In the genomic region with DNA sequence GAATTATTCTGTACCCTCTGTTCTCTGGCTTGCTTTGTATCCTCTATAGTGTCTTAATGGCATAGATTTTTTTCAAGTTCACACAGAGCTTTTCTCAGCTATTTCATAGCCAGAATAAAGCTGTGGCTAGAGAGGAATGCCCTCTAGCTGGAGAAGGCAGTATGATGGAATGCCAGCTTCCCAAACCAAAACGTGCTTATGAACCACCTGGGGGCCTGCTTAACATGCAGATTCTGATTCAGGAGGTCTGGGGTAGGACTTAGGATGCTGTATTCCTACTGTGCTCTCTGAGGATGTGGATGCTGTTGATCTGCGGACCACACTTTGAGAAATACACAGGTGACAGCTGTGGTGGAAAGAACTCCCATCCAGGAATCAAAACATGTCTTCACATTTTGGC, we compare ENCODE assay signal across 16 cellular contexts. TPM values are rescaled to one million over a fixed set of nuclear protein-coding genes. Genes with fewer than 3 reads are reported as not detected.
A peak's percentile ranks its signal among the peaks of the same experiment; 100 is the strongest.
DNase-seq lines count a peak whose midpoint lies in the region; ATAC-seq, FAIRE-seq and TF ChIP-seq lines count a peak whose summit lies in the region.
"Had no signal": no experiment of that assay in that cellular context is flagged by ENCODE, and none has a peak within 500 bp of the region (broad histone marks: within the 10 kb centered on the region; RNA-seq: fewer than 3 reads in every experiment).

No MANE protein-coding gene starts in this region.

- peak overlapping the region; percentile 74 for H3K9ac ChIP-seq in HUES6 (ENCODE audit: low read length)

- no peak overlapping the region for H3K4me3 Mint-ChIP-seq in activated naive CD8-positive, alpha-beta T cell treated with anti-CD3 and anti-CD28 coated beads for 36 hours
- H3K4me3 Mint-ChIP-seq: activated T-helper 1 cell treated with anti-CD3 and anti-CD28 coated beads, Interleukin-12 subunit alpha, Interleukin-12 subunit beta, Interleukin-2, Interleukin-4 antibody, amounts not matched to agents 30 ng/mL and 10 ng/mL and 1 ng/mL, durations not matched to agents 14 hours and 24 hours and 36 hours had no signal

- peak; percentile 38 for DNase-seq in Daoy (ENCODE audit: low read depth)
- peak; percentile 5 for DNase-seq in bronchial epithelial cell (ENCODE audit: low read depth)
- DNase-seq in kidney epithelial cell (ENCODE audit: low read depth) = no peak
- DNase-seq in mucosa of descending colon = no peak
- DNase-seq in activated naive CD8-positive, alpha-beta T cell treated with anti-CD3 and anti-CD28 coated beads for 36 hours = no peak
- DNase-seq in NCI-H1048 (lab: John Stamatoyannopoulos, UW) = no peak
- DNase-seq: activated CD4-positive, alpha-beta T cell treated with anti-CD3 and anti-CD28 coated beads, Interleukin-2, amount 50 U/mL, for 1 hour; NCI-H524 treated with DMSO at 0.1 percent for 48 hours; RPMI8226; T-helper 2 cell had no signal

- H3K36me3 ChIP-seq in HUES6 (ENCODE audit: control insufficient read depth, insufficient read depth, low read length) (peaks cover 17% of the 10 kb centered on the region), bronchial epithelial cell (ENCODE audit: control insufficient read depth, insufficient read depth, low read length) (no peaks in the 10 kb centered on the region), kidney epithelial cell (ENCODE audit: control insufficient read depth, insufficient read depth, low read length) (no peaks in the 10 kb centered on the region), mucosa of descending colon (ENCODE audit: low read depth) (no peaks in the 10 kb centered on the region)
- H3K36me3 ChIP-seq: neutrophil had no signal

- H3K27ac ChIP-seq in HUES6 (ENCODE audit: low read depth, low read length) = no peak overlapping the region
- H3K27ac ChIP-seq: neutrophil had no signal

- ATAC-seq in mucosa of descending colon (no peak), GM19455 (IDR thresholded peaks at IDR 0.05; ENCODE audit: unreplicated experiment) (no peak)
- ATAC-seq: HepG2 had no signal

- H3K4me3 ChIP-seq in HUES6 (ENCODE audit: low read depth, low read length) = peak overlapping the region; percentile 53
- no peak overlapping the region for H3K4me3 ChIP-seq in bronchial epithelial cell (ENCODE audit: low read depth, low read length)
- no peak overlapping the region for H3K4me3 ChIP-seq in kidney epithelial cell (ENCODE audit: low read depth, low read length)
- H3K4me3 ChIP-seq in mucosa of descending colon = no peak overlapping the region

- H3K36me3 Mint-ChIP-seq in activated naive CD8-positive, alpha-beta T cell treated with anti-CD3 and anti-CD28 coated beads for 36 hours = no peaks in the 10 kb centered on the region
- H3K36me3 Mint-ChIP-seq: brain had no signal

- H3K27me3 Mint-ChIP-seq in activated naive CD8-positive, alpha-beta T cell treated with anti-CD3 and anti-CD28 coated beads for 36 hours = no peaks in the 10 kb centered on the region
- H3K27me3 Mint-ChIP-seq: brain had no signal

- TF ChIP-seq CTCF in bronchial epithelial cell (IDR thresholded peaks at IDR 0.05; ENCODE audit: insufficient read depth, low read length, severe bottlenecking) (peak; percentile 9), kidney epithelial cell (IDR thresholded peaks at IDR 0.05; ENCODE audit: insufficient read depth, low read length, poor library complexity, severe bottlenecking) (peak; percentile 35), mucosa of descending colon (IDR thresholded peaks at IDR 0.05) (no peak)

- H3K4me1 Mint-ChIP-seq in activated naive CD8-positive, alpha-beta T cell treated with anti-CD3 and anti-CD28 coated beads for 36 hours = no peaks in the 10 kb centered on the region

- H3K4me1 ChIP-seq in HUES6 (ENCODE audit: control insufficient read depth, insufficient read depth, low read length) = peaks cover 26% of the 10 kb centered on the region
- no peaks in the 10 kb centered on the region for H3K4me1 ChIP-seq in mucosa of descending colon (ENCODE audit: low read depth)

- intact Hi-C loops in mucosa of descending colon (cut with DNase I, micrococcal nuclease) = loop anchor here (10.0 kb wide), 2 partner anchors 55 to 105 kb away; no protein-coding TSS in a partner anchor

- H3K27ac Mint-ChIP-seq in activated naive CD8-positive, alpha-beta T cell treated with anti-CD3 and anti-CD28 coated beads for 36 hours = no peak overlapping the region
- H3K27ac Mint-ChIP-seq: activated T-helper 1 cell treated with anti-CD3 and anti-CD28 coated beads, Interleukin-12 subunit alpha, Interleukin-12 subunit beta, Interleukin-2, Interleukin-4 antibody, amounts not matched to agents 30 ng/mL and 10 ng/mL and 1 ng/mL, durations not matched to agents 14 hours and 24 hours and 36 hours had no signal

- H3K9me3 ChIP-seq in HUES6 (ENCODE audit: control insufficient read depth, insufficient read depth, low read depth, low read length) = no peaks in the 10 kb centered on the region
- H3K9me3 ChIP-seq in mucosa of descending colon = no peaks in the 10 kb centered on the region
- H3K9me3 ChIP-seq: neutrophil had no signal

- FAIRE-seq in bronchial epithelial cell (lab: Jason Lieb, UNC) = no peak
- FAIRE-seq: HepG2 had no signal

- no peaks in the 10 kb centered on the region for H3K9me3 Mint-ChIP-seq in activated naive CD8-positive, alpha-beta T cell treated with anti-CD3 and anti-CD28 coated beads for 36 hours
- H3K9me3 Mint-ChIP-seq: activated T-helper 1 cell treated with anti-CD3 and anti-CD28 coated beads, Interleukin-12 subunit alpha, Interleukin-12 subunit beta, Interleukin-2, Interleukin-4 antibody, amounts not matched to agents 30 ng/mL and 10 ng/mL and 1 ng/mL, durations not matched to agents 14 hours and 24 hours and 36 hours; brain had no signal

- H3K27me3 ChIP-seq in HUES6 (ENCODE audit: control insufficient read depth, insufficient read depth, low read length) (no peaks in the 10 kb centered on the region), bronchial epithelial cell (ENCODE audit: control insufficient read depth, insufficient read depth, low read length) (no peaks in the 10 kb centered on the region), kidney epithelial cell (ENCODE audit: control insufficient read depth, insufficient read depth, low read length) (no peaks in the 10 kb centered on the region)

RNA-seq across cellular contexts. Expression of gene DPYSL3, which starts 49.9 kb away (rescaled TPM):
- 133 and 141 TPM in 2 replicates for total RNA-seq in Daoy (2014; rRNA removed; shearing (Covaris generic))
- total RNA-seq in bronchial epithelial cell (1.6 and 3.7 TPM in 2 replicates), kidney epithelial cell (39.4 and 42.4 TPM in 2 replicates), mucosa of descending colon (100 to 1,000 TPM in 1 of 3 donors, 10 to 100 TPM in 2; 12.0 to 134 (median 31.1) TPM)
- total RNA-seq in activated naive CD8-positive, alpha-beta T cell treated with anti-CD3 and anti-CD28 coated beads for 36 hours = under 1 TPM; 0.28 to 0.41 TPM

Comparison
In these comparisons a context has a peak if more than half of its experiments do, and no peak if none do; other contexts are left out.
1. DNase-seq: peak in Daoy (single experiment) and bronchial epithelial cell (single experiment); none in kidney epithelial cell (single experiment), mucosa of descending colon (0 of 3), activated naive CD8-positive, alpha-beta T cell treated with anti-CD3 and anti-CD28 coated beads for 36 hours (single experiment) and NCI-H1048 (single experiment).